In genomic region chr12:50640321-50640939, GRCh38 we compare ENCODE assay signal across 17 cellular contexts.
"Had no signal": no experiment of that assay in that cellular context is flagged by ENCODE, and none has a peak within 500 bp of the region (broad histone marks: within the 10 kb centered on the region; RNA-seq: fewer than 3 reads in every experiment).

No MANE protein-coding gene starts in this region.

- ATAC-seq: activated CD8-positive, alpha-beta T cell treated with anti-CD3 and anti-CD28 coated beads for 36 hours; esophagus mucosa; heart right ventricle; left lung; T-cell had no signal

- H3K27ac ChIP-seq: ascending aorta, coronary artery, heart right ventricle, left lung, right atrium auricular region, suprapubic skin had no signal

- DNase-seq: activated CD4-positive, alpha-beta T cell treated with anti-CD3 and anti-CD28 coated beads, Interleukin-2, amount 10 ng/mL, durations not matched to agents 24 days and 14 days; activated CD8-positive, alpha-beta T cell treated with anti-CD3 and anti-CD28 coated beads for 36 hours; activated T-cell treated with anti-CD3 and anti-CD28 coated beads, Interleukin-2, amount 50 U/mL, for 1 hour; effector CD4-positive, alpha-beta T cell; heart right ventricle; left lung; midbrain; occipital lobe; posterior cingulate gyrus; stimulated activated CD4-positive, alpha-beta T cell treated with anti-CD3 and anti-CD28 coated beads, Interleukin-12 subunit alpha, Interleukin-12 subunit beta, amount 100 ng/mL, for 4 hours; stimulated activated CD4-positive, alpha-beta T cell treated with anti-CD3 and anti-CD28 coated beads, Interleukin-1b, Interleukin-23, amount 100 ng/mL, for 48 hours; T-cell had no signal
